7 cellular contexts compared by ENCODE assay signal in genomic region chr10:124534231-124534798, GRCh38.
DNase-seq lines count a peak whose midpoint lies in the region; ATAC-seq and TF ChIP-seq lines count a peak whose summit lies in the region.

No MANE protein-coding gene starts in this region.

- no peak overlapping the region for H3K27ac Mint-ChIP-seq in HFFc6

- H3K4me3 Mint-ChIP-seq in HFFc6, result no peak overlapping the region

- peaks cover 2% of the 10 kb centered on the region for H3K27me3 Mint-ChIP-seq in HFFc6 (ENCODE audit: insufficient read depth)

- 0 out of 2 replicates have a peak, but pooled peaks have one; percentile 14 for TF ChIP-seq CTCF in HFFc6 (IDR thresholded peaks at IDR 0.05)

- DNase-seq in HFFc6 (no peak), amniotic epithelial cell (ENCODE audit: low read depth) (peak; percentile 32), iris pigment epithelial cell (ENCODE audit: low read depth) (peak; percentile 27), substantia nigra (lab: John Stamatoyannopoulos, UW) (peak in 15 of 49 donors; percentile 22 to 74 (median 39)), NCI-H2196 treated with DMSO at 0.1 percent for 48 hours (lab: John Stamatoyannopoulos, UW; ENCODE audit: unreplicated experiment) (no peak)
- no peak for DNase-seq in stimulated activated CD4-positive, alpha-beta T cell treated with anti-CD3 and anti-CD28 coated beads, Interleukin-2, amount 100 ng/mL, for 48 hours

- no peak for ATAC-seq in GM19467 (IDR thresholded peaks at IDR 0.05; ENCODE audit: unreplicated experiment)

- H3K36me3 Mint-ChIP-seq in HFFc6 (ENCODE audit: low read depth), result no peaks in the 10 kb centered on the region

- no peaks in the 10 kb centered on the region for H3K9me3 Mint-ChIP-seq in HFFc6

- H3K4me1 Mint-ChIP-seq in HFFc6 (ENCODE audit: low read depth), result peaks cover 5% of the 10 kb centered on the region

- H3K27ac ChIP-seq in substantia nigra (ENCODE audit: low read depth, low read length, poor library complexity, severe bottlenecking), result peak overlapping the region; percentile 72

Comparison
In these comparisons a context has a peak if more than half of its experiments do, and no peak if none do; other contexts are left out.
1. DNase-seq: peak in amniotic epithelial cell (single experiment) and iris pigment epithelial cell (single experiment); none in HFFc6 (single experiment), stimulated activated CD4-positive, alpha-beta T cell treated with anti-CD3 and anti-CD28 coated beads, Interleukin-2, amount 100 ng/mL, for 48 hours (0 of 2) and NCI-H2196 treated with DMSO at 0.1 percent for 48 hours (single experiment).